Comparison of ENCODE assay signal across 9 cellular contexts in the genomic region with DNA sequence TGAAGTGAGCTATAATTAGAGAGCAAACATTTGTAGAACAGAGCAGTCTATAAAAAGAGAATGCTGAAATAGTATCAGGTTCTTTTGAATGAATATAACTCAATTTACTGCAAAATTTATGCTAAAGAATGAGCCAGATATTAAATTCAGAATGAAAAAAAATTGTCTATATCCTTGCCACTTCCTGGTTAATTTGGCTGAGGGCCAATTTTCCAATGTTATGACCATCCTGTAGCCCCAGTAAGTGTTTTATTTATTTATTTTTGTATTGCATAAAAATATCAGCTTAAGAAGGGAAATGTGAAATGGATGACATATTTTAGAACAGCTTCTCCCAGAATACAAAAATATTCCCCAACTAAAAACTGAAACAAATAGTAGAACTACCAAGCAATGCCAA.
"Had no signal": no experiment of that assay in that cellular context is flagged by ENCODE, and none has a peak within 500 bp of the region (broad histone marks: within the 10 kb centered on the region; RNA-seq: fewer than 3 reads in every experiment).

No MANE protein-coding gene starts in this region.

- ATAC-seq: gastrocnemius medialis had no signal

- DNase-seq: activated naive CD8-positive, alpha-beta T cell treated with anti-CD3 and anti-CD28 coated beads, Interleukin-2, amount 10 ng/mL, durations not matched to agents 7 days and 5 days; effector memory CD4-positive, alpha-beta T cell; gastrocnemius medialis; nephron progenitor cell; stimulated activated CD4-positive, alpha-beta T cell treated with anti-CD3 and anti-CD28 coated beads, Interleukin-15, amount 100 ng/mL, for 24 hours; stimulated activated CD4-positive, alpha-beta T cell treated with anti-CD3 and anti-CD28 coated beads, Interleukin-4, amount 100 ng/mL, for 24 hours; stimulated activated naive CD4-positive, alpha-beta T cell treated with Interleukin-2 at 50 U/mL for 16 hours; substantia nigra; transverse colon had no signal
